Comparison of ENCODE assay signal across 8 cellular contexts in the genomic region with DNA sequence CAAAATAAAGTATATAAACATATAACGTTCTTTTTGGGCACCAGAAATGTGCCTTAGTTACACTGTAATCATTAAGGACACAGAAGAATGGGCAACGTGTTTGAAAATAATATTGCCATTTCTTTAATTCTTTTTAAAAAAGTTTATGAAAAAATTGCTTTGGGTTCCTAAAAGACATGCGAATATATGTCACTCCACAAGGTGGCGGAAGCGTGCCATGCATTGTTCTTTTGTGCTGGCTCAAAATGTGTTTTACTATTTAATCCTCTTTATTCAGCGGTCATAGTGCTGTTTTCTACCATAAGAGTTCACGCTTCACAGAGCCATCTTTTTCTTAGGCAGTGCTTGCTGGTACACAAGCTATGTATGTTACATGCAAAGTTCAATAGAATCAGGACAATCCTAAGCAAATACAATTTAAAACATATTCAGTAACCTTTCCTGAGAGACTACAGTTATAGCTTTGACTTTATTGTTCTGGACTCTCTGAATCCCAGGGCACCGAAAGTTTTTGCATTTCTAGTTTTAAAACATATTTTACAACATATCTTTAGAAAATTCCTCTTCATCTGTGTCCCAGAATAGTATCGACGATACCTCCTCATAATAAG.
DNase-seq lines count a peak whose midpoint lies in the region; ATAC-seq and TF ChIP-seq lines count a peak whose summit lies in the region.

No MANE protein-coding gene starts in this region.

- H3K4me1 Mint-ChIP-seq in type B pancreatic cell (ENCODE audit: unreplicated experiment), result peaks cover 4% of the 10 kb centered on the region

- H3K36me3 ChIP-seq in ovary, result no peaks in the 10 kb centered on the region

- H3K27me3 Mint-ChIP-seq in type B pancreatic cell, result no peaks in the 10 kb centered on the region

- H3K4me3 Mint-ChIP-seq in type B pancreatic cell, result peak overlapping the region; percentile 73

- H3K27me3 ChIP-seq in HL-60 (ENCODE audit: insufficient read depth, poor library complexity, severe bottlenecking), result no peaks in the 10 kb centered on the region
- H3K27me3 ChIP-seq in ovary, result no peaks in the 10 kb centered on the region

- no peak for TF ChIP-seq POLR2A in ovary (IDR thresholded peaks at IDR 0.05)

- TF ChIP-seq CTCF in HL-60 (IDR thresholded peaks at IDR 0.05; ENCODE audit: insufficient read depth, low read length), result peak; percentile 61
- TF ChIP-seq CTCF in fibroblast of villous mesenchyme (IDR thresholded peaks at IDR 0.05; ENCODE audit: insufficient read depth, low read depth, low read length), result peak; percentile 80
- TF ChIP-seq CTCF in ovary (IDR thresholded peaks at IDR 0.05), result peak; percentile 34 to 66 (median 64)
- peak; percentile 98 for TF ChIP-seq CTCF in type B pancreatic cell (conservative IDR thresholded peaks at IDR 0.05)

- no peaks in the 10 kb centered on the region for H3K9me3 Mint-ChIP-seq in type B pancreatic cell

- no peak overlapping the region for H3K27ac ChIP-seq in HL-60 (replicated peaks)
- no peak overlapping the region for H3K27ac ChIP-seq in ovary

- no peak overlapping the region for H3K4me3 ChIP-seq in HL-60 (replicated peaks; ENCODE audit: insufficient read depth, low read length)
- no peak overlapping the region for H3K4me3 ChIP-seq in fibroblast of villous mesenchyme (ENCODE audit: low read depth, low read length)
- H3K4me3 ChIP-seq in ovary, result no peak overlapping the region

- TF ChIP-seq EP300 in ovary (IDR thresholded peaks at IDR 0.05), result no peak

- intact Hi-C loops in ovary (cut with DNase I), result loop anchor here in 1 of 4 donors (10.0 kb wide), 1 partner anchor 468 kb away; the partner anchor contains the start of gene IKZF2

- DNase-seq in COLO668 (lab: John Stamatoyannopoulos, UW; ENCODE audit: unreplicated experiment), result peak; percentile 49
- peak; percentile 5 to 45 for DNase-seq in HL-60 (ENCODE audit: low read depth in 1 of 2, low spot score in 1 of 2)
- peak; percentile 18 for DNase-seq in OCI-M2 (lab: John Stamatoyannopoulos, UW; ENCODE audit: unreplicated experiment)
- peak; percentile 58 to 66 for DNase-seq in activated T-cell treated with anti-CD3 and anti-CD28 coated beads, Interleukin-2, amount 50 U/mL, for 48 hours
- peak; percentile 62 for DNase-seq in fibroblast of villous mesenchyme (ENCODE audit: low read depth)
- DNase-seq in ovary, result peak; percentile 14 to 53 (median 40)
- DNase-seq in type B pancreatic cell (ENCODE audit: extremely low spot score, unreplicated experiment), result no peak

- 13 to 18% (median 14%) methylated on average over 10 of the region's 10 CpGs for WGBS in ovary, 3 donors

- ATAC-seq in GM19455 (IDR thresholded peaks at IDR 0.05; ENCODE audit: unreplicated experiment), result peak; percentile 63

- no peaks in the 10 kb centered on the region for H3K9me3 ChIP-seq in ovary

- H3K4me1 ChIP-seq in ovary (ENCODE audit: insufficient read depth), result no peaks in the 10 kb centered on the region

- no peaks in the 10 kb centered on the region for H3K36me3 Mint-ChIP-seq in type B pancreatic cell

- H3K27ac Mint-ChIP-seq in type B pancreatic cell, result peak overlapping the region; percentile 61
